In genomic region chr22:49366437-49366836, GRCh38 we compare ENCODE assay signal across 21 cellular contexts.
DNase-seq lines count a peak whose midpoint lies in the region; ATAC-seq and TF ChIP-seq lines count a peak whose summit lies in the region.
"Had no signal": no experiment of that assay in that cellular context is flagged by ENCODE, and none has a peak within 500 bp of the region (broad histone marks: within the 10 kb centered on the region; RNA-seq: fewer than 3 reads in every experiment).

No MANE protein-coding gene starts in this region.

- no peak overlapping the region for H3K4me3 ChIP-seq in vagina
- H3K4me3 ChIP-seq: SJCRH30 had no signal

- TF ChIP-seq CTCF in vagina (IDR thresholded peaks at IDR 0.05) = no peak

- DNase-seq in NCI-H748 (lab: John Stamatoyannopoulos, UW; ENCODE audit: unreplicated experiment) = peak; percentile 26
- no peak for DNase-seq in NCI-H748 treated with DMSO at 0.1 percent for 48 hours (lab: John Stamatoyannopoulos, UW)
- peak; percentile 21 for DNase-seq in left lobe of liver (ENCODE audit: low spot score)
- DNase-seq in sciatic nerve (ENCODE audit: low spot score) = peak; percentile 32
- peak; percentile 22 to 67 for DNase-seq in vagina (ENCODE audit: extremely low spot score in 2 of 2)
- DNase-seq in NCI-H146 (lab: John Stamatoyannopoulos, UW) = no peak
- DNase-seq in stimulated activated CD4-positive, alpha-beta T cell treated with anti-CD3 and anti-CD28 coated beads, Interleukin-12 subunit alpha, Interleukin-12 subunit beta, amount 100 ng/mL, for 4 hours = no peak
- DNase-seq: 8988T; ACHN; BE2C; NCI-H1048; NCI-H1417; NCI-H1694 treated with DMSO at 0.1 percent for 48 hours; NCI-H2171; NCI-H226; NCI-H524; NCI-H82; NK-92 treated with Interleukin-12 subunit alpha and Interleukin-12 subunit beta, amount 100 ng/mL, for 24 hours; PC-3; SJCRH30 had no signal

- intact Hi-C loops in sciatic nerve (cut with DNase I) = no loop called here
- intact Hi-C loops in vagina (cut with DNase I) = no loop called here

- H3K27ac ChIP-seq in vagina = no peak overlapping the region
- H3K27ac ChIP-seq: SJCRH30 had no signal

- H3K36me3 ChIP-seq in vagina = no peaks in the 10 kb centered on the region
- H3K36me3 ChIP-seq: BE2C, SJCRH30 had no signal

- ATAC-seq in left lobe of liver = no peak
- no peak for ATAC-seq in sciatic nerve
- ATAC-seq: HCT116, PC-3 had no signal

- no peaks in the 10 kb centered on the region for H3K4me1 ChIP-seq in vagina
- H3K4me1 ChIP-seq: BE2C had no signal

- TF ChIP-seq POLR2A in vagina (IDR thresholded peaks at IDR 0.05) = no peak

- H3K27me3 ChIP-seq in vagina = no peaks in the 10 kb centered on the region
- H3K27me3 ChIP-seq: BE2C had no signal

- no peaks in the 10 kb centered on the region for H3K9me3 ChIP-seq in vagina
- H3K9me3 ChIP-seq: BE2C, SJCRH30 had no signal

Comparison
In these comparisons a context has a peak if more than half of its experiments do, and no peak if none do; other contexts are left out.
1. DNase-seq: peak in NCI-H748 (single experiment), left lobe of liver (single experiment), sciatic nerve (single experiment) and vagina (2 of 2); none in NCI-H748 treated with DMSO at 0.1 percent for 48 hours (single experiment), NCI-H146 (single experiment) and stimulated activated CD4-positive, alpha-beta T cell treated with anti-CD3 and anti-CD28 coated beads, Interleukin-12 subunit alpha, Interleukin-12 subunit beta, amount 100 ng/mL, for 4 hours (single experiment).